1 cellular context compared by ENCODE assay signal in genomic region chr13:113144255-113144629, GRCh38.
TF ChIP-seq lines count a peak whose summit lies in the region.

No MANE protein-coding gene starts in this region.

TF ChIP-seq in GM23338, 12 proteins besides CTCF, POLR2A, EP300 and RAD21:
- TF ChIP-seq JUNB (IDR thresholded peaks at IDR 0.05; ENCODE audit: unreplicated experiment) (no peak), ETS1 (IDR thresholded peaks at IDR 0.05) (no peak), POLR2AphosphoS5 (IDR thresholded peaks at IDR 0.05; ENCODE audit: low read depth) (no peak), STAT1 (IDR thresholded peaks at IDR 0.05; ENCODE audit: unreplicated experiment) (no peak), REST (IDR thresholded peaks at IDR 0.05; ENCODE audit: unreplicated experiment) (no peak), EZH2phosphoT487 (IDR thresholded peaks at IDR 0.05; ENCODE audit: unreplicated experiment) (no peak), EZH2 (IDR thresholded peaks at IDR 0.05; ENCODE audit: low read depth, unreplicated experiment) (no peak), ZNF331 (CRISPR knock-in tag; IDR thresholded peaks at IDR 0.05; ENCODE audit: low read depth) (no peak)
- TF ChIP-seq, protein P1, sequence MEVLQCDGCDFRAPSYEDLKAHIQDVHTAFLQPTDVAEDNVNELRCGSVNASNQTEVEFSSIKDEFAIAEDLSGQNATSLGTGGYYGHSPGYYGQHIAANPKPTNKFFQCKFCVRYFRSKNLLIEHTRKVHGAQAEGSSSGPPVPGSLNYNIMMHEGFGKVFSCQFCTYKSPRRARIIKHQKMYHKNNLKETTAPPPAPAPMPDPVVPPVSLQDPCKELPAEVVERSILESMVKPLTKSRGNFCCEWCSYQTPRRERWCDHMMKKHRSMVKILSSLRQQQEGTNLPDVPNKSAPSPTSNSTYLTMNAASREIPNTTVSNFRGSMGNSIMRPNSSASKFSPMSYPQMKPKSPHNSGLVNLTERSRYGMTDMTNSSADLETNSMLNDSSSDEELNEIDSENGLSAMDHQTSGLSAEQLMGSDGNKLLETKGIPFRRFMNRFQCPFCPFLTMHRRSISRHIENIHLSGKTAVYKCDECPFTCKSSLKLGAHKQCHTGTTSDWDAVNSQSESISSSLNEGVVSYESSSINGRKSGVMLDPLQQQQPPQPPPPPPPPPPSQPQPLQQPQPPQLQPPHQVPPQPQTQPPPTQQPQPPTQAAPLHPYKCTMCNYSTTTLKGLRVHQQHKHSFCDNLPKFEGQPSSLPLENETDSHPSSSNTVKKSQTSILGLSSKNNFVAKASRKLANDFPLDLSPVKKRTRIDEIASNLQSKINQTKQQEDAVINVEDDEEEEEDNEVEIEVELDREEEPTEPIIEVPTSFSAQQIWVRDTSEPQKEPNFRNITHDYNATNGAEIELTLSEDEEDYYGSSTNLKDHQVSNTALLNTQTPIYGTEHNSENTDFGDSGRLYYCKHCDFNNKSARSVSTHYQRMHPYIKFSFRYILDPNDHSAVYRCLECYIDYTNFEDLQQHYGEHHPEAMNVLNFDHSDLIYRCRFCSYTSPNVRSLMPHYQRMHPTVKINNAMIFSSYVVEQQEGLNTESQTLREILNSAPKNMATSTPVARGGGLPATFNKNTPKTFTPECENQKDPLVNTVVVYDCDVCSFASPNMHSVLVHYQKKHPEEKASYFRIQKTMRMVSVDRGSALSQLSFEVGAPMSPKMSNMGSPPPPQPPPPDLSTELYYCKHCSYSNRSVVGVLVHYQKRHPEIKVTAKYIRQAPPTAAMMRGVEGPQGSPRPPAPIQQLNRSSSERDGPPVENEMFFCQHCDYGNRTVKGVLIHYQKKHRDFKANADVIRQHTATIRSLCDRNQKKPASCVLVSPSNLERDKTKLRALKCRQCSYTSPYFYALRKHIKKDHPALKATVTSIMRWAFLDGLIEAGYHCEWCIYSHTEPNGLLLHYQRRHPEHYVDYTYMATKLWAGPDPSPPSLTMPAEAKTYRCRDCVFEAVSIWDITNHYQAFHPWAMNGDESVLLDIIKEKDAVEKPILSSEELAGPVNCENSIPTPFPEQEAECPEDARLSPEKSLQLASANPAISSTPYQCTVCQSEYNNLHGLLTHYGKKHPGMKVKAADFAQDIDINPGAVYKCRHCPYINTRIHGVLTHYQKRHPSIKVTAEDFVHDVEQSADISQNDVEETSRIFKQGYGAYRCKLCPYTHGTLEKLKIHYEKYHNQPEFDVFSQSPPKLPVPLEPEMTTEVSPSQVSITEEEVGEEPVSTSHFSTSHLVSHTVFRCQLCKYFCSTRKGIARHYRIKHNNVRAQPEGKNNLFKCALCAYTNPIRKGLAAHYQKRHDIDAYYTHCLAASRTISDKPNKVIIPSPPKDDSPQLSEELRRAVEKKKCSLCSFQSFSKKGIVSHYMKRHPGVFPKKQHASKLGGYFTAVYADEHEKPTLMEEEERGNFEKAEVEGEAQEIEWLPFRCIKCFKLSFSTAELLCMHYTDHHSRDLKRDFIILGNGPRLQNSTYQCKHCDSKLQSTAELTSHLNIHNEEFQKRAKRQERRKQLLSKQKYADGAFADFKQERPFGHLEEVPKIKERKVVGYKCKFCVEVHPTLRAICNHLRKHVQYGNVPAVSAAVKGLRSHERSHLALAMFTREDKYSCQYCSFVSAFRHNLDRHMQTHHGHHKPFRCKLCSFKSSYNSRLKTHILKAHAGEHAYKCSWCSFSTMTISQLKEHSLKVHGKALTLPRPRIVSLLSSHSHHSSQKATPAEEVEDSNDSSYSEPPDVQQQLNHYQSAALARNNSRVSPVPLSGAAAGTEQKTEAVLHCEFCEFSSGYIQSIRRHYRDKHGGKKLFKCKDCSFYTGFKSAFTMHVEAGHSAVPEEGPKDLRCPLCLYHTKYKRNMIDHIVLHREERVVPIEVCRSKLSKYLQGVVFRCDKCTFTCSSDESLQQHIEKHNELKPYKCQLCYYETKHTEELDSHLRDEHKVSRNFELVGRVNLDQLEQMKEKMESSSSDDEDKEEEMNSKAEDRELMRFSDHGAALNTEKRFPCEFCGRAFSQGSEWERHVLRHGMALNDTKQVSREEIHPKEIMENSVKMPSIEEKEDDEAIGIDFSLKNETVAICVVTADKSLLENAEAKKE (CRISPR knock-in tag; IDR thresholded peaks at IDR 0.05) = no peak
